16 cellular contexts compared by ENCODE assay signal in genomic region chr7:140926021-140926812, GRCh38. TPM values are rescaled to one million over a fixed set of nuclear protein-coding genes. Genes with fewer than 3 reads are reported as not detected.
A peak's percentile ranks its signal among the peaks of the same experiment; 100 is the strongest.
DNase-seq lines count a peak whose midpoint lies in the region; ATAC-seq lines count a peak whose summit lies in the region.
"Had no signal": no experiment of that assay in that cellular context is flagged by ENCODE, and none has a peak within 500 bp of the region (broad histone marks: within the 10 kb centered on the region; RNA-seq: fewer than 3 reads in every experiment).

No MANE protein-coding gene starts in this region.

- H3K27ac Mint-ChIP-seq in T-helper 1 cell treated with Interleukin-12 subunit alpha and Interleukin-12 subunit beta and Interleukin-4 antibody, amounts not matched to agents 30 μg/mL and 1 μg/mL, for 36 hours: no peak overlapping the region
- peak overlapping the region; percentile 38 to 98 (median 90) for H3K27ac Mint-ChIP-seq in CD4-positive, CD25-positive, alpha-beta regulatory T cell
- H3K27ac Mint-ChIP-seq in activated CD8-positive, alpha-beta T cell treated with anti-CD3 and anti-CD28 coated beads, Interleukin-2, amount 10 ng/mL, durations not matched to agents 7 days and 5 days: peak overlapping the region; percentile 17
- peak overlapping the region in 8 of 10 donors; percentile 81 to 100 (median 90) for H3K27ac Mint-ChIP-seq in naive thymus-derived CD8-positive, alpha-beta T cell

- no peak overlapping the region for H3K4me3 ChIP-seq in CD4-positive, CD25-positive, alpha-beta regulatory T cell (ENCODE audit: low read depth, low read length)

- peak overlapping the region; percentile 6 for H3K4me3 Mint-ChIP-seq in T-helper 1 cell treated with Interleukin-12 subunit alpha and Interleukin-12 subunit beta and Interleukin-4 antibody, amounts not matched to agents 30 μg/mL and 1 μg/mL, for 36 hours
- H3K4me3 Mint-ChIP-seq in CD4-positive, CD25-positive, alpha-beta regulatory T cell: peak overlapping the region; percentile 65 to 80 (median 74)
- H3K4me3 Mint-ChIP-seq in activated CD8-positive, alpha-beta T cell treated with anti-CD3 and anti-CD28 coated beads, Interleukin-2, amount 10 ng/mL, durations not matched to agents 7 days and 5 days: no peak overlapping the region
- peak overlapping the region in 8 of 10 donors; percentile 36 to 97 (median 53) for H3K4me3 Mint-ChIP-seq in naive thymus-derived CD8-positive, alpha-beta T cell
- H3K4me3 Mint-ChIP-seq: endodermal cell had no signal

- H3K27ac ChIP-seq in CD4-positive, CD25-positive, alpha-beta regulatory T cell (ENCODE audit: insufficient read depth, low read length, poor library complexity, severe bottlenecking): no peak overlapping the region

- H3K27me3 ChIP-seq in CD4-positive, CD25-positive, alpha-beta regulatory T cell (ENCODE audit: control insufficient read depth, insufficient read depth, low read length): peaks cover 5% of the 10 kb centered on the region

- peaks cover 21% of the 10 kb centered on the region for H3K4me1 ChIP-seq in CD4-positive, CD25-positive, alpha-beta regulatory T cell (ENCODE audit: control insufficient read depth, insufficient read depth, low read length, poor library complexity, severe bottlenecking)

- H3K36me3 Mint-ChIP-seq in T-helper 1 cell treated with Interleukin-12 subunit alpha and Interleukin-12 subunit beta and Interleukin-4 antibody, amounts not matched to agents 30 μg/mL and 1 μg/mL, for 36 hours (ENCODE audit: low read depth): no peaks in the 10 kb centered on the region
- no peaks in the 10 kb centered on the region for H3K36me3 Mint-ChIP-seq in CD4-positive, CD25-positive, alpha-beta regulatory T cell
- no peaks in the 10 kb centered on the region for H3K36me3 Mint-ChIP-seq in activated CD8-positive, alpha-beta T cell treated with anti-CD3 and anti-CD28 coated beads, Interleukin-2, amount 10 ng/mL, durations not matched to agents 7 days and 5 days (ENCODE audit: low read depth)
- H3K36me3 Mint-ChIP-seq in naive thymus-derived CD8-positive, alpha-beta T cell: no peaks in the 10 kb centered on the region
- H3K36me3 Mint-ChIP-seq: CD14-positive monocyte had no signal

- no peaks in the 10 kb centered on the region for H3K9me3 Mint-ChIP-seq in T-helper 1 cell treated with Interleukin-12 subunit alpha and Interleukin-12 subunit beta and Interleukin-4 antibody, amounts not matched to agents 30 μg/mL and 1 μg/mL, for 36 hours
- peaks cover 0 to 3% (median 0%) of the 10 kb centered on the region in 7 donors for H3K9me3 Mint-ChIP-seq in CD4-positive, CD25-positive, alpha-beta regulatory T cell
- H3K9me3 Mint-ChIP-seq in activated CD8-positive, alpha-beta T cell treated with anti-CD3 and anti-CD28 coated beads, Interleukin-2, amount 10 ng/mL, durations not matched to agents 7 days and 5 days (ENCODE audit: insufficient read depth): no peaks in the 10 kb centered on the region
- H3K9me3 Mint-ChIP-seq in naive thymus-derived CD8-positive, alpha-beta T cell: peaks cover 0 to 10% (median 0%) of the 10 kb centered on the region in 9 donors
- H3K9me3 Mint-ChIP-seq: endodermal cell had no signal

- H3K36me3 ChIP-seq in CD4-positive, CD25-positive, alpha-beta regulatory T cell (ENCODE audit: control insufficient read depth, insufficient read depth, low read length): no peaks in the 10 kb centered on the region

- H3K9me3 ChIP-seq in CD4-positive, CD25-positive, alpha-beta regulatory T cell (ENCODE audit: control insufficient read depth in 2 of 2, low read length in 2 of 2): no peaks in the 10 kb centered on the region

- CTCF ChIA-PET in activated CD8-positive, alpha-beta T cell treated with anti-CD3 and anti-CD28 coated beads, Interleukin-2, amount 10 ng/mL, durations not matched to agents 7 days and 5 days (lab: Charles Lee): interaction anchor here (1.3 kb wide), 1 partner anchor 115 kb away, joined by 5 read pairs; no protein-coding TSS in a partner anchor

- no peak for DNase-seq in T-helper 1 cell
- no peak for DNase-seq in CD4-positive, CD25-positive, alpha-beta regulatory T cell
- DNase-seq in activated CD8-positive, alpha-beta T cell treated with anti-CD3 and anti-CD28 coated beads, Interleukin-2, amount 10 ng/mL, durations not matched to agents 7 days and 5 days: no peak
- DNase-seq in naive thymus-derived CD8-positive, alpha-beta T cell: no peak
- no peak for DNase-seq in C1 segment of cervical spinal cord (lab: John Stamatoyannopoulos, UW)
- DNase-seq in RPMI8226: no peak
- DNase-seq: EL; endodermal cell; left cardiac atrium; NCI-H2107; NCI-H748 treated with DMSO at 0.1 percent for 48 hours; PC-3; stimulated activated naive CD4-positive, alpha-beta T cell treated with Interleukin-2 at 50 U/mL for 16 hours had no signal

- ATAC-seq in CD4-positive, CD25-positive, alpha-beta regulatory T cell (ENCODE audit: low read depth in 2 of 2): no peak
- ATAC-seq in activated CD8-positive, alpha-beta T cell treated with anti-CD3 and anti-CD28 coated beads, Interleukin-2, amount 10 ng/mL, durations not matched to agents 7 days and 5 days: no peak
- no peak for ATAC-seq in naive thymus-derived CD8-positive, alpha-beta T cell
- no peak for ATAC-seq in HG03045 (IDR thresholded peaks at IDR 0.05; ENCODE audit: unreplicated experiment)
- ATAC-seq: left cardiac atrium, PC-3 had no signal

- no peaks in the 10 kb centered on the region for H3K4me1 Mint-ChIP-seq in T-helper 1 cell treated with Interleukin-12 subunit alpha and Interleukin-12 subunit beta and Interleukin-4 antibody, amounts not matched to agents 30 μg/mL and 1 μg/mL, for 36 hours (ENCODE audit: low read depth)
- peaks cover 5 to 14% (median 8%) of the 10 kb centered on the region in 4 donors for H3K4me1 Mint-ChIP-seq in CD4-positive, CD25-positive, alpha-beta regulatory T cell
- peaks cover 5% of the 10 kb centered on the region for H3K4me1 Mint-ChIP-seq in activated CD8-positive, alpha-beta T cell treated with anti-CD3 and anti-CD28 coated beads, Interleukin-2, amount 10 ng/mL, durations not matched to agents 7 days and 5 days (ENCODE audit: low read depth)
- H3K4me1 Mint-ChIP-seq in naive thymus-derived CD8-positive, alpha-beta T cell: peaks cover 3 to 10% (median 7%) of the 10 kb centered on the region in 4 donors
- H3K4me1 Mint-ChIP-seq: endodermal cell had no signal

- H3K27me3 Mint-ChIP-seq in T-helper 1 cell treated with Interleukin-12 subunit alpha and Interleukin-12 subunit beta and Interleukin-4 antibody, amounts not matched to agents 30 μg/mL and 1 μg/mL, for 36 hours (ENCODE audit: low read depth): peaks cover 15% of the 10 kb centered on the region
- H3K27me3 Mint-ChIP-seq in CD4-positive, CD25-positive, alpha-beta regulatory T cell: peaks cover 37% of the 10 kb centered on the region
- H3K27me3 Mint-ChIP-seq in activated CD8-positive, alpha-beta T cell treated with anti-CD3 and anti-CD28 coated beads, Interleukin-2, amount 10 ng/mL, durations not matched to agents 7 days and 5 days (ENCODE audit: low read depth): no peaks in the 10 kb centered on the region
- no peaks in the 10 kb centered on the region for H3K27me3 Mint-ChIP-seq in naive thymus-derived CD8-positive, alpha-beta T cell

- POLR2A ChIA-PET in activated CD8-positive, alpha-beta T cell treated with anti-CD3 and anti-CD28 coated beads, Interleukin-2, amount 10 ng/mL, durations not matched to agents 7 days and 5 days (lab: Charles Lee): interaction anchor here (0.7 kb wide), 2 partner anchors 88 to 1863 kb away, joined by 3 read pairs; no protein-coding TSS in a partner anchor
- POLR2A ChIA-PET in naive thymus-derived CD8-positive, alpha-beta T cell (lab: Charles Lee): interaction anchor here (1.3 kb wide), 1 partner anchor 89 kb away, joined by 4 read pairs; the partner anchor contains the start of gene MRPS33

RNA-seq across cellular contexts. Expression of gene BRAF, which starts 1.5 kb away (rescaled TPM):
- total RNA-seq in CD4-positive, CD25-positive, alpha-beta regulatory T cell: 60.8 TPM
- polyA plus RNA-seq in CD4-positive, CD25-positive, alpha-beta regulatory T cell: 10 to 100 TPM in 1 of 4 donors, 1 to 10 TPM in 3; 6.9 to 10.1 (median 8.3) TPM
- 10 to 100 TPM; 26.7 to 28.5 TPM for total RNA-seq in activated CD8-positive, alpha-beta T cell treated with anti-CD3 and anti-CD28 coated beads, Interleukin-2, amount 10 ng/mL, durations not matched to agents 7 days and 5 days
- total RNA-seq in naive thymus-derived CD8-positive, alpha-beta T cell: 10 to 100 TPM; 51.6 to 54.9 TPM
- polyA plus RNA-seq in naive thymus-derived CD8-positive, alpha-beta T cell: 10 to 100 TPM in 1 of 3 donors, 1 to 10 TPM in 2; 7.4 to 11.2 (median 8.9) TPM
